Comparison of ENCODE assay signal across 8 cellular contexts in genomic region chrX:30713061-30713525, GRCh38. TPM values are rescaled to one million over a fixed set of nuclear protein-coding genes. Genes with fewer than 3 reads are reported as not detected.
DNase-seq lines count a peak whose midpoint lies in the region; ATAC-seq lines count a peak whose summit lies in the region.

No MANE protein-coding gene starts in this region.

- peak; percentile 1 for DNase-seq in DMS153 treated with DMSO at 0.1 percent for 48 hours (lab: John Stamatoyannopoulos, UW; ENCODE audit: unreplicated experiment)
- DNase-seq in NOMO-1 treated with dmso at 0.1 percent for 144 hours (lab: John Stamatoyannopoulos, UW; ENCODE audit: unreplicated experiment), result peak; percentile 44
- peak; percentile 50 for DNase-seq in activated T-cell treated with anti-CD3 and anti-CD28 coated beads, Interleukin-2, amount 50 U/mL, for 24 hours
- DNase-seq in foreskin melanocyte, result peak; percentile 19
- DNase-seq in renal cortical epithelial cell (ENCODE audit: low read depth), result peak; percentile 55
- DNase-seq in mesenteric fat pad (ENCODE audit: low spot score), result no peak

- no peaks in the 10 kb centered on the region for H3K9me3 Mint-ChIP-seq in activated T-cell treated with anti-CD3 and anti-CD28 coated beads, Interleukin-2, amount 50 U/mL, for 24 hours

- H3K4me3 Mint-ChIP-seq in activated T-cell treated with anti-CD3 and anti-CD28 coated beads, Interleukin-2, amount 50 U/mL, for 24 hours, result peak overlapping the region; percentile 24

- peak overlapping the region; percentile 91 for H3K27ac Mint-ChIP-seq in activated T-cell treated with anti-CD3 and anti-CD28 coated beads, Interleukin-2, amount 50 U/mL, for 24 hours

- peak; percentile 83 for ATAC-seq in GM19397 (IDR thresholded peaks at IDR 0.05; ENCODE audit: unreplicated experiment)
- ATAC-seq in HG03378 (IDR thresholded peaks at IDR 0.05; ENCODE audit: unreplicated experiment), result peak; percentile 99

- peaks cover 19% of the 10 kb centered on the region for H3K27me3 Mint-ChIP-seq in activated T-cell treated with anti-CD3 and anti-CD28 coated beads, Interleukin-2, amount 50 U/mL, for 24 hours

- H3K4me1 Mint-ChIP-seq in activated T-cell treated with anti-CD3 and anti-CD28 coated beads, Interleukin-2, amount 50 U/mL, for 24 hours (ENCODE audit: low read depth), result peaks cover 28% of the 10 kb centered on the region

- H3K36me3 Mint-ChIP-seq in activated T-cell treated with anti-CD3 and anti-CD28 coated beads, Interleukin-2, amount 50 U/mL, for 24 hours (ENCODE audit: low read depth), result peaks cover 69% of the 10 kb centered on the region

RNA-seq across cellular contexts. Expression of gene GK, which starts 59.9 kb away (rescaled TPM):
- 2.0 and 3.0 TPM in 2 replicates for total RNA-seq in renal cortical epithelial cell
- total RNA-seq in mesenteric fat pad, result 17.8 TPM
